In the genomic region with DNA sequence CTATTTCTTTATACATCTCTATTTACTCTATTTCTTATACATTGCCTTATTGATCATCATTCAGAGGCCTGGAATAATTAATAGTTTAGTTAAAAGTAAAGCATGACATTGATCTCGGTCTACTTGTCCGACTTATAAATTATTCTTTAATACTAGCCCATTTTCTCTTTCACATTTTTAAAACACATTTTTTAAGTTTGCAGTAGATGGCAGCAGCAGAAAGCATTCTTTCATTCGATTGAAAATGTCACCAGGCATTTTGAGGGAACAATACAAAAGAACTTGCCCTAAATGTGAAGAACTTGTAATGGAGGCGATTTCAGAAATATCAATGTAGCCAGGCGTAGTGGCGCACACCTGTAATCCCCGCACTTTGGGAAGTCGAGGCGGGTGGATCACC, we compare ENCODE assay signal across 17 cellular contexts. TPM values are rescaled to one million over a fixed set of nuclear protein-coding genes. Genes with fewer than 3 reads are reported as not detected.
DNase-seq lines count a peak whose midpoint lies in the region; ATAC-seq and TF ChIP-seq lines count a peak whose summit lies in the region.
"Had no signal": no experiment of that assay in that cellular context is flagged by ENCODE, and none has a peak within 500 bp of the region (broad histone marks: within the 10 kb centered on the region; RNA-seq: fewer than 3 reads in every experiment).

No MANE protein-coding gene starts in this region.

- H3K4me2 ChIP-seq in SK-N-SH, result no peak overlapping the region
- H3K4me2 ChIP-seq in PC-3 (ENCODE audit: low read length), result no peak overlapping the region
- H3K4me2 ChIP-seq: GM23338 had no signal

- DNase-seq in SK-N-SH (no peak), PC-3 (no peak), dorsolateral prefrontal cortex (no peak), islet precursor cell (no peak), activated T-cell treated with anti-CD3 and anti-CD28 coated beads for 4 hours (no peak), NCI-H524 treated with DMSO at 0.1 percent for 48 hours (lab: John Stamatoyannopoulos, UW) (no peak)
- DNase-seq: C1 segment of cervical spinal cord; Caco-2; CD4-positive, CD25-positive, alpha-beta regulatory T cell; DMS153; DMS79; GDM1; HCEC 1CT; HFFc6 had no signal

- no peak for TF ChIP-seq EP300 in SK-N-SH (IDR thresholded peaks at IDR 0.05; ENCODE audit: borderline replicate concordance in 1 of 2, low read depth in 1 of 2, low read length in 1 of 2)

- H3K27ac ChIP-seq in SK-N-SH (ENCODE audit: low read depth in 2 of 2, low read length in 1 of 2), result no peak overlapping the region
- no peak overlapping the region for H3K27ac ChIP-seq in PC-3 (ENCODE audit: low read length)
- H3K27ac ChIP-seq in dorsolateral prefrontal cortex, result no peak overlapping the region

- no peaks in the 10 kb centered on the region for H3K36me3 ChIP-seq in SK-N-SH (replicated peaks in 1 of 2; ENCODE audit: control insufficient read depth in 1 of 2, insufficient read depth in 2 of 2, low read length in 1 of 2)
- no peaks in the 10 kb centered on the region for H3K36me3 ChIP-seq in PC-3 (ENCODE audit: low read depth, low read length)

- WGBS in SK-N-SH (ENCODE audit: low lambda C conversion rate), result 91% methylated on average over 9 of the region's 9 CpGs

- no TSS peak for BruUV-seq in PC-3 (replicated peaks; lab: Mats Ljungman, UMichigan)

- H3K27me3 ChIP-seq in SK-N-SH (ENCODE audit: insufficient read depth) (no peaks in the 10 kb centered on the region), PC-3 (ENCODE audit: low read length) (no peaks in the 10 kb centered on the region), dorsolateral prefrontal cortex (no peaks in the 10 kb centered on the region)

- H3K79me2 ChIP-seq in SK-N-SH (ENCODE audit: insufficient read depth) (no peaks in the 10 kb centered on the region), PC-3 (ENCODE audit: low read length) (no peaks in the 10 kb centered on the region)

- H3K4me3 ChIP-seq in SK-N-SH (ENCODE audit: low read depth in 2 of 2, low read length in 1 of 2), result no peak overlapping the region
- no peak overlapping the region for H3K4me3 ChIP-seq in PC-3 (ENCODE audit: low read length)
- no peak overlapping the region for H3K4me3 ChIP-seq in dorsolateral prefrontal cortex
- H3K4me3 ChIP-seq: GM23338 had no signal

- H4K20me1 ChIP-seq in SK-N-SH (ENCODE audit: insufficient read depth) (no peaks in the 10 kb centered on the region), PC-3 (ENCODE audit: low read length) (no peaks in the 10 kb centered on the region)

- TF ChIP-seq CTCF in SK-N-SH (IDR thresholded peaks at IDR 0.05) (no peak), PC-3 (conservative IDR thresholded peaks at IDR 0.05; ENCODE audit: low read depth, low read length) (peak; percentile 21; the same call in 1 of the 2 replicates), dorsolateral prefrontal cortex (IDR thresholded peaks at IDR 0.05 in 54 of 56, conservative IDR thresholded peaks at IDR 0.05 in 2 of 56; ENCODE audit: low read depth in 1 of 56, partially characterized antibody in 56 of 56) (peak in 33 of 56 donors; percentile 7 to 57 (median 30))

- H3K9ac ChIP-seq in SK-N-SH (no peak overlapping the region), PC-3 (ENCODE audit: low read length) (no peak overlapping the region)

- no peak for ATAC-seq in SK-N-SH treated with all-trans-retinoic acid at 6 μM for 48 hours
- ATAC-seq in PC-3, result no peak
- ATAC-seq: GM23338, HepG2 had no signal

- H3K9me2 ChIP-seq in SK-N-SH, result no peaks in the 10 kb centered on the region
- no peaks in the 10 kb centered on the region for H3K9me2 ChIP-seq in PC-3 (replicated peaks; ENCODE audit: low read length)

- H3F3A ChIP-seq in SK-N-SH (replicated peaks; ENCODE audit: insufficient read depth), result no peaks in the 10 kb centered on the region
- H3F3A ChIP-seq in PC-3 (ENCODE audit: low read length, unreplicated experiment), result peaks cover 9% of the 10 kb centered on the region

- no peak overlapping the region for H2AFZ ChIP-seq in SK-N-SH (ENCODE audit: low read depth)
- no peak overlapping the region for H2AFZ ChIP-seq in PC-3 (ENCODE audit: low read length)
- H2AFZ ChIP-seq: GM23338 had no signal

- H3K9me3 ChIP-seq in SK-N-SH, result no peaks in the 10 kb centered on the region
- H3K9me3 ChIP-seq in PC-3 (ENCODE audit: low read length), result no peaks in the 10 kb centered on the region
- H3K9me3 ChIP-seq: Caco-2 had no signal

- POLR2A ChIA-PET in SK-N-SH (lab: Yijun Ruan, JAX) (no interaction called here), PC-3 (lab: Charles Lee; ENCODE audit: unreplicated experiment) (no interaction called here)

- intact Hi-C loops in PC-3 (cut with micrococcal nuclease) (no loop called here), dorsolateral prefrontal cortex (cut with DNase I) (no loop called here)

- CTCF ChIA-PET in SK-N-SH (lab: Yijun Ruan, JAX), result interaction anchor here (0.7 to 2.0 kb wide), 4 partner anchors 15 to 228 kb away, joined by 3 to 9 read pairs (median 4); no protein-coding TSS in a partner anchor
- CTCF ChIA-PET in PC-3 (lab: Charles Lee), result interaction anchor here (0.6 kb wide), 1 partner anchor 52 kb away, joined by 3 read pairs; no protein-coding TSS in a partner anchor

- H3K4me1 ChIP-seq in SK-N-SH (ENCODE audit: control insufficient read depth in 1 of 2, insufficient read depth in 2 of 2, low read depth in 1 of 2, low read length in 1 of 2), result no peaks in the 10 kb centered on the region
- H3K4me1 ChIP-seq in PC-3 (ENCODE audit: insufficient read depth, low read length), result peaks cover 27% of the 10 kb centered on the region
- H3K4me1 ChIP-seq: Caco-2 had no signal

- TF ChIP-seq RAD21 in SK-N-SH (IDR thresholded peaks at IDR 0.05; ENCODE audit: low read length), result peak; percentile 50

TF ChIP-seq in SK-N-SH, 30 proteins besides CTCF, POLR2A, EP300 and RAD21 (continues in another document):
- no peak for TF ChIP-seq FOSL2 (IDR thresholded peaks at IDR 0.05; ENCODE audit: borderline replicate concordance, low read depth)
- TF ChIP-seq RXRA (IDR thresholded peaks at IDR 0.05; ENCODE audit: borderline replicate concordance, low read depth), result no peak
- TF ChIP-seq, protein P1, sequence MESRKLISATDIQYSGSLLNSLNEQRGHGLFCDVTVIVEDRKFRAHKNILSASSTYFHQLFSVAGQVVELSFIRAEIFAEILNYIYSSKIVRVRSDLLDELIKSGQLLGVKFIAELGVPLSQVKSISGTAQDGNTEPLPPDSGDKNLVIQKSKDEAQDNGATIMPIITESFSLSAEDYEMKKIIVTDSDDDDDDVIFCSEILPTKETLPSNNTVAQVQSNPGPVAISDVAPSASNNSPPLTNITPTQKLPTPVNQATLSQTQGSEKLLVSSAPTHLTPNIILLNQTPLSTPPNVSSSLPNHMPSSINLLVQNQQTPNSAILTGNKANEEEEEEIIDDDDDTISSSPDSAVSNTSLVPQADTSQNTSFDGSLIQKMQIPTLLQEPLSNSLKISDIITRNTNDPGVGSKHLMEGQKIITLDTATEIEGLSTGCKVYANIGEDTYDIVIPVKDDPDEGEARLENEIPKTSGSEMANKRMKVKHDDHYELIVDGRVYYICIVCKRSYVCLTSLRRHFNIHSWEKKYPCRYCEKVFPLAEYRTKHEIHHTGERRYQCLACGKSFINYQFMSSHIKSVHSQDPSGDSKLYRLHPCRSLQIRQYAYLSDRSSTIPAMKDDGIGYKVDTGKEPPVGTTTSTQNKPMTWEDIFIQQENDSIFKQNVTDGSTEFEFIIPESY (IDR thresholded peaks at IDR 0.05; ENCODE audit: borderline replicate concordance, low read depth), result no peak
- no peak for TF ChIP-seq YY1 (IDR thresholded peaks at IDR 0.05; ENCODE audit: low read depth)
- TF ChIP-seq SMC3 (IDR thresholded peaks at IDR 0.05; ENCODE audit: low read depth, low read length), result no peak
- no peak for TF ChIP-seq TCF12 (IDR thresholded peaks at IDR 0.05)

TF ChIP-seq in SK-N-SH treated with all-trans-retinoic acid at 6 μM for 48 hours, 23 proteins besides CTCF, POLR2A, EP300 and RAD21 (continues in another document):
- TF ChIP-seq CSDC2 (CRISPR knock-in tag; IDR thresholded peaks at IDR 0.05) (no peak), ISL1 (CRISPR knock-in tag; IDR thresholded peaks at IDR 0.05) (no peak), ZC3H10 (CRISPR knock-in tag; IDR thresholded peaks at IDR 0.05) (no peak), ZNF8 (CRISPR knock-in tag; IDR thresholded peaks at IDR 0.05) (no peak), PPARA (CRISPR knock-in tag; IDR thresholded peaks at IDR 0.05; ENCODE audit: borderline replicate concordance) (no peak), ZFP30 (CRISPR knock-in tag; IDR thresholded peaks at IDR 0.05) (no peak), BACH2 (CRISPR knock-in tag; IDR thresholded peaks at IDR 0.05; ENCODE audit: borderline replicate concordance) (no peak)
- TF ChIP-seq, protein P2, sequence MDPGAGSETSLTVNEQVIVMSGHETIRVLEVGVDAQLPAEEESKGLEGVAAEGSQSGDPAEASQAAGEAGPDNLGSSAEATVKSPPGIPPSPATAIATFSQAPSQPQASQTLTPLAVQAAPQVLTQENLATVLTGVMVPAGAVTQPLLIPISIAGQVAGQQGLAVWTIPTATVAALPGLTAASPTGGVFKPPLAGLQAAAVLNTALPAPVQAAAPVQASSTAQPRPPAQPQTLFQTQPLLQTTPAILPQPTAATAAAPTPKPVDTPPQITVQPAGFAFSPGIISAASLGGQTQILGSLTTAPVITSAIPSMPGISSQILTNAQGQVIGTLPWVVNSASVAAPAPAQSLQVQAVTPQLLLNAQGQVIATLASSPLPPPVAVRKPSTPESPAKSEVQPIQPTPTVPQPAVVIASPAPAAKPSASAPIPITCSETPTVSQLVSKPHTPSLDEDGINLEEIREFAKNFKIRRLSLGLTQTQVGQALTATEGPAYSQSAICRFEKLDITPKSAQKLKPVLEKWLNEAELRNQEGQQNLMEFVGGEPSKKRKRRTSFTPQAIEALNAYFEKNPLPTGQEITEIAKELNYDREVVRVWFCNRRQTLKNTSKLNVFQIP (CRISPR knock-in tag; IDR thresholded peaks at IDR 0.05; ENCODE audit: borderline replicate concordance, low read depth), result no peak

RNA-seq across cellular contexts. Expression of gene MAP3K13, which starts 15.5 kb away (rescaled TPM):
- 9.1 and 12.0 TPM in 2 replicates for polyA plus RNA-seq in SK-N-SH (2012; rRNA removed)
- polyA plus RNA-seq in SK-N-SH (2012; cell fraction: cytosol; rRNA removed), result 15.3 and 18.1 TPM in 2 replicates
- polyA plus RNA-seq in SK-N-SH (2012; cell fraction: nucleus; rRNA removed), result 3.6 and 5.0 TPM in 2 replicates
- total RNA-seq in PC-3 (2014; rRNA removed) (24.0 and 24.4 TPM in 2 replicates), dorsolateral prefrontal cortex (10 to 100 TPM; 30.8 to 75.4 (median 54.1) TPM)
